Comparison of ENCODE assay signal across 8 cellular contexts in genomic region chr3:11155341-11156025, GRCh38. TPM values are rescaled to one million over a fixed set of nuclear protein-coding genes. Genes with fewer than 3 reads are reported as not detected.
A peak's percentile ranks its signal among the peaks of the same experiment; 100 is the strongest.
DNase-seq lines count a peak whose midpoint lies in the region; ATAC-seq, FAIRE-seq and TF ChIP-seq lines count a peak whose summit lies in the region.

No MANE protein-coding gene starts in this region.

- 1% methylated on average over 5 of the region's 8 CpGs for WGBS in A549 (ENCODE audit: missing lambda C conversion rate)

- TF ChIP-seq EP300 in A549 (IDR thresholded peaks at IDR 0.05), result no peak

- TF ChIP-seq CTCF in A549 (IDR thresholded peaks at IDR 0.05) (peak; percentile 83), GM13977 (IDR thresholded peaks at IDR 0.05; ENCODE audit: extremely low read depth, insufficient read depth, missing control alignments) (peak; percentile 46), MCF 10A (IDR thresholded peaks at IDR 0.05; ENCODE audit: unreplicated experiment) (peak; percentile 46)

- H3K27me3 Mint-ChIP-seq in MCF 10A (ENCODE audit: insufficient read depth, unreplicated experiment), result no peaks in the 10 kb centered on the region

- peak overlapping the region; percentile 48 for H3K4me3 Mint-ChIP-seq in MCF 10A (ENCODE audit: unreplicated experiment)

- intact Hi-C loops in MCF 10A (cut with micrococcal nuclease) (loop anchor here (1.0 to 2.0 kb wide), 7 partner anchors 31 to 180 kb away; no protein-coding TSS in a partner anchor), sciatic nerve (cut with DNase I) (no loop called here)

- H3K36me3 Mint-ChIP-seq in MCF 10A (ENCODE audit: insufficient read depth, unreplicated experiment), result peaks cover 4% of the 10 kb centered on the region

- in situ Hi-C loops in GM13977 (cut with MboI; ENCODE audit: low pct_unique_long_range_greater_than_20kb, low sequenced_read_pairs, unreplicated experiment), result no loop called here

- H3K4me2 ChIP-seq in A549, result peak overlapping the region; percentile 91

- H3K9me3 ChIP-seq in A549, result no peaks in the 10 kb centered on the region
- no peaks in the 10 kb centered on the region for H3K9me3 ChIP-seq in NT2/D1 (ENCODE audit: insufficient read depth, low read length)
- no peaks in the 10 kb centered on the region for H3K9me3 ChIP-seq in iPS-18a (ENCODE audit: control insufficient read depth, low read depth, low read length)

- H3K4me3 ChIP-seq in A549 (peak overlapping the region; percentile 56), NT2/D1 (ENCODE audit: insufficient read length, low read depth) (peak overlapping the region; percentile 62), iPS-18a (ENCODE audit: low read length) (peak overlapping the region; percentile 44)

- no TSS peak for BruUV-seq in MCF 10A (replicated peaks; lab: Mats Ljungman, UMichigan)

- FAIRE-seq in A549 (lab: Jason Lieb, UNC), result no peak

- ATAC-seq in A549 (peak; percentile 91 to 98), sciatic nerve (peak; percentile 89), HG03159 (IDR thresholded peaks at IDR 0.05; ENCODE audit: unreplicated experiment) (no peak), GM18861 (IDR thresholded peaks at IDR 0.05; ENCODE audit: unreplicated experiment) (no peak)

- peak; percentile 78 to 79 for TF ChIP-seq RAD21 in A549 (conservative IDR thresholded peaks at IDR 0.05 in 1 of 2, IDR thresholded peaks at IDR 0.05 in 1 of 2)

- H3K4me1 ChIP-seq in A549 (peaks cover 7% of the 10 kb centered on the region; the same call in 2 of the 3 replicates), NT2/D1 (ENCODE audit: insufficient read depth, insufficient read length) (peaks cover 5% of the 10 kb centered on the region), iPS-18a (ENCODE audit: control insufficient read depth, low read depth, low read length) (no peaks in the 10 kb centered on the region)

- H3K36me3 ChIP-seq in NT2/D1 (ENCODE audit: insufficient read depth, insufficient read length, low read length), result no peaks in the 10 kb centered on the region
- no peaks in the 10 kb centered on the region for H3K36me3 ChIP-seq in iPS-18a (ENCODE audit: control insufficient read depth, low read depth, low read length)

- CTCF ChIA-PET in A549 (lab: Yijun Ruan, JAX) (interaction anchor here (0.6 to 13.0 kb wide), 60 partner anchors 9 to 813 kb away, joined by 3 to 142 read pairs (median 5); partner anchors contain the start of gene ATG7), MCF 10A (lab: Yijun Ruan, JAX) (interaction anchor here (0.6 to 8.4 kb wide), 41 partner anchors 10 to 1245 kb away, joined by 3 to 66 read pairs (median 4); partner anchors contain the start of gene ATG7)

- TF ChIP-seq POLR2A in A549 (IDR thresholded peaks at IDR 0.05; ENCODE audit: low read length), result no peak

- H3K27ac Mint-ChIP-seq in MCF 10A (ENCODE audit: low read depth, unreplicated experiment), result peak overlapping the region; percentile 9

- peak; percentile 78 to 87 for DNase-seq in A549 (ENCODE audit: low read depth in 1 of 2, low spot score in 1 of 2)
- DNase-seq in GM13977 (ENCODE audit: low spot score), result no peak
- DNase-seq in NT2/D1 (ENCODE audit: low read depth, low spot score), result peak; percentile 67
- DNase-seq in MCF 10A (ENCODE audit: unreplicated experiment), result peak; percentile 79
- DNase-seq in sciatic nerve (ENCODE audit: low spot score), result peak; percentile 80

- H3K27ac ChIP-seq in A549 (peak overlapping the region; percentile 66 to 83; a peak in 5 of 6 replicates), iPS-18a (ENCODE audit: low read length) (no peak overlapping the region)

- H3K9me3 Mint-ChIP-seq in MCF 10A (ENCODE audit: unreplicated experiment), result no peaks in the 10 kb centered on the region

- H3K27me3 ChIP-seq in NT2/D1 (ENCODE audit: insufficient read depth, insufficient read length) (peaks cover 53% of the 10 kb centered on the region), iPS-18a (ENCODE audit: control insufficient read depth, insufficient read depth, low read length) (peaks cover 49% of the 10 kb centered on the region)

- H3K4me1 Mint-ChIP-seq in MCF 10A (ENCODE audit: insufficient read depth, unreplicated experiment), result peaks cover 22% of the 10 kb centered on the region

- peak overlapping the region; percentile 65 for H3K9ac ChIP-seq in NT2/D1 (ENCODE audit: insufficient read length, low read depth)
- no peak overlapping the region for H3K9ac ChIP-seq in iPS-18a (ENCODE audit: low read length)

- POLR2A ChIA-PET in A549 (lab: Yijun Ruan, JAX) (interaction anchor here (1.0 to 2.1 kb wide), 3 partner anchors 19 to 117 kb away, joined by 3 to 8 read pairs (median 4); partner anchors contain the start of gene ATG7), MCF 10A (lab: Yijun Ruan, JAX) (interaction anchor here (0.6 to 2.5 kb wide), 11 partner anchors 16 to 133 kb away, joined by 3 to 18 read pairs (median 4); partner anchors contain the start of gene ATG7)

TF ChIP-seq in A549, 52 proteins besides CTCF, POLR2A, EP300 and RAD21:
- TF ChIP-seq SMC3 (IDR thresholded peaks at IDR 0.05), result peak; percentile 87
- no peak for TF ChIP-seq MAX (IDR thresholded peaks at IDR 0.05)

RNA-seq across cellular contexts. Expression of gene HRH1, which starts 1.2 kb away (rescaled TPM):
- polyA plus RNA-seq in A549 (2011; rRNA removed) (4.2 and 4.7 TPM in 2 replicates), A549 (2017; fragmentation: RNase III; extraction: RNeasy Plus Mini Kit Qiagen cat#74134 plus additional on column Dnase treatment) (3.7 to 4.2 TPM (median 3.7 TPM) in 3 replicates)
- 1.2 and 1.6 TPM in 2 replicates for polyA plus RNA-seq in A549 (2012; cell fraction: cytosol; rRNA removed)
- 1.7 and 2.1 TPM in 2 replicates for polyA plus RNA-seq in A549 (2012; cell fraction: nucleus; rRNA removed)
- polyA minus RNA-seq in A549 (2011; rRNA and poly(A)+ RNA removed), result 8.4 and 9.8 TPM in 2 replicates
- total RNA-seq in MCF 10A (2022) (11.0 and 14.8 TPM in 2 replicates), sciatic nerve (40.3 TPM)

Comparison
In these comparisons a context has a peak if more than half of its experiments do, and no peak if none do; other contexts are left out.
1. ATAC-seq: peak in A549 (2 of 2) and sciatic nerve (single experiment); none in HG03159 (single experiment) and GM18861 (single experiment).
2. Peak in every context shown above with its lines, with median percentiles within 50 percentile points of each other: H3K4me3 ChIP-seq and CTCF ChIP-seq.